Comparison of ENCODE assay signal across 12 cellular contexts in the genomic region with DNA sequence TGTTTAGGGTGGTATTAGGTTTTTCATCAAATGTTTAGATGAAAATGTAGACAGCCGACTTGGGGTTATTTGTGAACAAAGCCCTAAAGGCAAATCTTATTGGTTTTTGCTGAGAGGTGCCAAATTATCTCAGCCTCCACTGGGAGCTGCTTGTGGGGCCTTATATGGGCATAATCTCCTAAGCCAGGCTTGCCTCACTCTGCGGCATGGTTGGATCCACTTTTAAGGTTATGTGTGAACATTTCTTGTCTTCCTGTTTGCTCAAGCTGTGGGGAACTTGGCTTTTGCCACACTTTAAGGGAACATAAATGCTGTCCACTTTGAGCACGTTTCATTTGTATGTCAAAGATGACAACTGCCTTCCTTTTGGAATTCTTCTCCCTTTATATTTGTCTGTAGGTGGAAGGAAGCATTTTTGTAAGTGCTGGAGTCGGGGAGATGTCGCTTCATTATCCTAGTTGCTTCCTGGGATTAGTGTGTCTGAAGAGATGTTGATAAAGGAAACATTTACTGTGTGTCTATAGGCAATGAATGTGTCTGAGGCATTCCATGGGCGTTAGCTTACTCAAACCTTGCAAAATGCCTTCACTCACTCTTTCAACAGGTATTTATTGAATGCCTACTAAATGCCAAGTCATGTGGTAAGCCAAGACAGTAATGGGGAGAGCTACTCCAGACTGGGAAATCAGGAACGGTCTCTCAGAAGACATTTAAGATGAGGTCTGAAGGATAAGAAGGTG.
A peak's percentile ranks its signal among the peaks of the same experiment; 100 is the strongest.
DNase-seq lines count a peak whose midpoint lies in the region; TF ChIP-seq lines count a peak whose summit lies in the region.
"Had no signal": no experiment of that assay in that cellular context is flagged by ENCODE, and none has a peak within 500 bp of the region (broad histone marks: within the 10 kb centered on the region; RNA-seq: fewer than 3 reads in every experiment).

No MANE protein-coding gene starts in this region.

- H3K9ac ChIP-seq in duodenal mucosa (ENCODE audit: low read depth in 1 of 2, low read length in 2 of 2) = no peak overlapping the region
- H3K9ac ChIP-seq in muscle layer of colon (ENCODE audit: low read length) = no peak overlapping the region

- DNase-seq in A673 (ENCODE audit: low spot score) = peak; percentile 51
- peak; percentile 82 for DNase-seq in MV-4-11 (lab: John Stamatoyannopoulos, UW)
- DNase-seq in progenitor cell of endocrine pancreas (ENCODE audit: low spot score, unreplicated experiment) = no peak
- DNase-seq in NCI-H1417 treated with DMSO at 0.1 percent for 48 hours (lab: John Stamatoyannopoulos, UW) = no peak
- DNase-seq in NCI-H1694 treated with DMSO at 0.1 percent for 48 hours (lab: John Stamatoyannopoulos, UW) = no peak
- no peak for DNase-seq in activated CD4-positive, alpha-beta T cell treated with anti-CD3 and anti-CD28 coated beads, Interleukin-2, amount 50 U/mL, for 48 hours
- DNase-seq: NCI-H2171 treated with DMSO at 0.1 percent for 48 hours; stimulated activated CD8-positive, alpha-beta memory T cell treated with anti-CD3 and anti-CD28 coated beads, Interleukin-4, amount 100 ng/mL, for 48 hours had no signal

- POLR2A ChIA-PET in A673 (lab: Charles Lee; ENCODE audit: low non-redundant PET) = no interaction called here

- H3K4me3 Mint-ChIP-seq in progenitor cell of endocrine pancreas (ENCODE audit: low read depth) = no peak overlapping the region
- H3K4me3 Mint-ChIP-seq: memory B cell had no signal

- H3K9me3 ChIP-seq in A673 (ENCODE audit: low read depth, low read length, poor library complexity, severe bottlenecking) (no peaks in the 10 kb centered on the region), duodenal mucosa (ENCODE audit: control insufficient read depth in 1 of 2, low read length in 2 of 2) (no peaks in the 10 kb centered on the region), muscle layer of colon (ENCODE audit: low read length) (no peaks in the 10 kb centered on the region)

- peaks cover 17% of the 10 kb centered on the region for H3K9me3 Mint-ChIP-seq in progenitor cell of endocrine pancreas (ENCODE audit: low read depth)
- H3K9me3 Mint-ChIP-seq: memory B cell had no signal

- no peak overlapping the region for H3K27ac Mint-ChIP-seq in progenitor cell of endocrine pancreas
- H3K27ac Mint-ChIP-seq: memory B cell had no signal

- H3K27me3 ChIP-seq in A673 (replicated peaks; ENCODE audit: insufficient read depth, low read depth, low read length, poor library complexity) (no peaks in the 10 kb centered on the region), duodenal mucosa (ENCODE audit: control insufficient read depth in 1 of 2, insufficient read depth in 2 of 2, low read length in 2 of 2) (no peaks in the 10 kb centered on the region), muscle layer of colon (ENCODE audit: control insufficient read depth in 1 of 2, insufficient read depth in 2 of 2, low read length in 2 of 2) (peaks cover 0 to 7% of the 10 kb centered on the region in 2 donors)
- H3K27me3 ChIP-seq: foreskin keratinocyte had no signal

- CTCF ChIA-PET in A673 (lab: Charles Lee) = no interaction called here

- BruUV-seq in A673 (replicated peaks; lab: Mats Ljungman, UMichigan) = no TSS peak

- H3K4me3 ChIP-seq in A673 (ENCODE audit: low read depth, low read length, poor library complexity, severe bottlenecking) = no peak overlapping the region
- H3K4me3 ChIP-seq in duodenal mucosa (ENCODE audit: low read depth in 1 of 2, low read length in 2 of 2) = no peak overlapping the region
- no peak overlapping the region for H3K4me3 ChIP-seq in muscle layer of colon (ENCODE audit: low read depth in 1 of 2, low read length in 2 of 2)

- TF ChIP-seq CTCF in A673 (conservative IDR thresholded peaks at IDR 0.05; ENCODE audit: low read depth, low read length) = no peak
- TF ChIP-seq CTCF in progenitor cell of endocrine pancreas (IDR thresholded peaks at IDR 0.05; ENCODE audit: unreplicated experiment) = no peak

- no peaks in the 10 kb centered on the region for H3K4me1 Mint-ChIP-seq in progenitor cell of endocrine pancreas (ENCODE audit: low read depth)
- H3K4me1 Mint-ChIP-seq: memory B cell had no signal

- intact Hi-C loops in A673 (cut with micrococcal nuclease; ENCODE audit: unreplicated experiment) = no loop called here

- H3K36me3 Mint-ChIP-seq in progenitor cell of endocrine pancreas (ENCODE audit: insufficient read depth) = no peaks in the 10 kb centered on the region
- H3K36me3 Mint-ChIP-seq: memory B cell had no signal

- H3K4me1 ChIP-seq in A673 (ENCODE audit: insufficient read depth, low read length, poor library complexity, severe bottlenecking) (peaks cover 3% of the 10 kb centered on the region), duodenal mucosa (ENCODE audit: control insufficient read depth in 1 of 2, insufficient read depth in 2 of 2, low read length in 2 of 2) (no peaks in the 10 kb centered on the region), muscle layer of colon (ENCODE audit: insufficient read depth, low read length) (peaks cover 47% of the 10 kb centered on the region)
- H3K4me1 ChIP-seq: foreskin keratinocyte had no signal

- no peaks in the 10 kb centered on the region for H3K27me3 Mint-ChIP-seq in progenitor cell of endocrine pancreas

- H3K36me3 ChIP-seq in A673 (ENCODE audit: insufficient read depth, low read length, poor library complexity, severe bottlenecking) (no peaks in the 10 kb centered on the region), duodenal mucosa (ENCODE audit: control insufficient read depth in 1 of 2, insufficient read depth in 2 of 2, low read length in 2 of 2) (no peaks in the 10 kb centered on the region), muscle layer of colon (ENCODE audit: insufficient read depth, low read length) (no peaks in the 10 kb centered on the region)

- H3K27ac ChIP-seq in A673 (ENCODE audit: low read depth, low read length, poor library complexity, severe bottlenecking) (peak overlapping the region; percentile 22), duodenal mucosa (ENCODE audit: low read depth, low read length) (peak overlapping the region; percentile 32), muscle layer of colon (ENCODE audit: low read depth, low read length) (peak overlapping the region; percentile 67)
- H3K27ac ChIP-seq: foreskin keratinocyte had no signal

Comparison
In these comparisons a context has a peak if more than half of its experiments do, and no peak if none do; other contexts are left out.
1. DNase-seq: peak in A673 (single experiment) and MV-4-11 (single experiment); none in progenitor cell of endocrine pancreas (single experiment), NCI-H1417 treated with DMSO at 0.1 percent for 48 hours (single experiment), NCI-H1694 treated with DMSO at 0.1 percent for 48 hours (single experiment) and activated CD4-positive, alpha-beta T cell treated with anti-CD3 and anti-CD28 coated beads, Interleukin-2, amount 50 U/mL, for 48 hours (0 of 2).
2. Peak in every context shown above with its lines, with median percentiles within 50 percentile points of each other: H3K27ac ChIP-seq.